19 cellular contexts compared by ENCODE assay signal in genomic region chr22:49312601-49313000, GRCh38.
DNase-seq lines count a peak whose midpoint lies in the region; ATAC-seq and TF ChIP-seq lines count a peak whose summit lies in the region.
"Had no signal": no experiment of that assay in that cellular context is flagged by ENCODE, and none has a peak within 500 bp of the region (broad histone marks: within the 10 kb centered on the region; RNA-seq: fewer than 3 reads in every experiment).

No MANE protein-coding gene starts in this region.

- H3K27ac ChIP-seq in endodermal cell (ENCODE audit: low read depth, low read length) (no peak overlapping the region), osteoblast (ENCODE audit: low read depth, low read length) (no peak overlapping the region), testis (no peak overlapping the region)
- H3K27ac ChIP-seq: 22Rv1, A549, C4-2B, HL-60 had no signal

- H3K4me3 Mint-ChIP-seq in activated CD8-positive, alpha-beta memory T cell treated with anti-CD3 and anti-CD28 coated beads, Interleukin-2, amount 10 ng/mL, durations not matched to agents 7 days and 5 days, result no peak overlapping the region
- H3K4me3 Mint-ChIP-seq in endodermal cell (no peak overlapping the region), chondrocyte (ENCODE audit: unreplicated experiment) (no peak overlapping the region)
- H3K4me3 Mint-ChIP-seq: CD4-positive, alpha-beta T cell; GM23338 had no signal

- H3K9me3 ChIP-seq in endodermal cell (ENCODE audit: control insufficient read depth, low read length), result no peaks in the 10 kb centered on the region
- H3K9me3 ChIP-seq in osteoblast (ENCODE audit: low read depth, low read length), result no peaks in the 10 kb centered on the region
- H3K9me3 ChIP-seq in testis, result no peaks in the 10 kb centered on the region
- H3K9me3 ChIP-seq: A549 had no signal

- H3K9ac ChIP-seq in endodermal cell (ENCODE audit: extremely low read depth, low read length, poor library complexity, severe bottlenecking), result no peak overlapping the region

- H2AFZ ChIP-seq in osteoblast (ENCODE audit: low read length), result no peak overlapping the region
- H2AFZ ChIP-seq: GM23338 had no signal

- H3K36me3 ChIP-seq in endodermal cell (ENCODE audit: control insufficient read depth, insufficient read depth, low read length) (no peaks in the 10 kb centered on the region), osteoblast (ENCODE audit: insufficient read depth, low read length) (no peaks in the 10 kb centered on the region), testis (ENCODE audit: low read depth, missing control alignments) (no peaks in the 10 kb centered on the region)

- no peaks in the 10 kb centered on the region for H3K4me1 ChIP-seq in endodermal cell (ENCODE audit: control insufficient read depth, insufficient read depth, low read length)
- H3K4me1 ChIP-seq in osteoblast (ENCODE audit: insufficient read depth, low read length), result no peaks in the 10 kb centered on the region
- no peaks in the 10 kb centered on the region for H3K4me1 ChIP-seq in testis
- H3K4me1 ChIP-seq: A549 had no signal

- 75 to 100% methylated on average over 1 to 2 of the region's 2 CpGs for WGBS in endodermal cell (ENCODE audit: insufficient coverage in 1 of 2, insufficient read length in 1 of 2), 2 experiments
- WGBS in testis, 2 donors, result 57 to 78% methylated on average over 2 of the region's 2 CpGs

- no peak overlapping the region for H3K4me2 ChIP-seq in osteoblast (ENCODE audit: insufficient read depth, low read length)
- H3K4me2 ChIP-seq: A549, GM23338 had no signal

- DNase-seq in activated CD8-positive, alpha-beta memory T cell treated with anti-CD3 and anti-CD28 coated beads, Interleukin-2, amount 10 ng/mL, durations not matched to agents 7 days and 5 days, result peak; percentile 27
- DNase-seq in activated CD8-positive, alpha-beta memory T cell treated with anti-CD3 and anti-CD28 coated beads for 24 hours, result no peak
- peak; percentile 3 for DNase-seq in endodermal cell
- peak; percentile 36 for DNase-seq in osteoblast (ENCODE audit: insufficient read length, low spot score, missing footprints)
- peak; percentile 1 for DNase-seq in ureter (ENCODE audit: low spot score)
- DNase-seq in chondrocyte (ENCODE audit: low spot score), result no peak
- DNase-seq in NCI-H774 (lab: John Stamatoyannopoulos, UW), result no peak
- no peak for DNase-seq in testis
- DNase-seq: AML-193; CD4-positive, alpha-beta T cell; DMS153; DMS79 treated with DMSO at 0.1 percent for 48 hours; GF-D8; HCEC 1CT had no signal

- H3K27me3 ChIP-seq in endodermal cell (ENCODE audit: control insufficient read depth, insufficient read depth, low read length, poor library complexity, severe bottlenecking) (no peaks in the 10 kb centered on the region), osteoblast (ENCODE audit: insufficient read depth, low read length) (no peaks in the 10 kb centered on the region), testis (no peaks in the 10 kb centered on the region)

- TF ChIP-seq CTCF in endodermal cell (conservative IDR thresholded peaks at IDR 0.05) (no peak), osteoblast (IDR thresholded peaks at IDR 0.05; ENCODE audit: extremely low read depth, low read depth, low read length) (no peak), chondrocyte (IDR thresholded peaks at IDR 0.05) (no peak), testis (IDR thresholded peaks at IDR 0.05) (no peak)

- no peak overlapping the region for H3K4me3 ChIP-seq in endodermal cell (ENCODE audit: low read length)
- no peak overlapping the region for H3K4me3 ChIP-seq in osteoblast (ENCODE audit: insufficient read depth, low read length)
- no peak overlapping the region for H3K4me3 ChIP-seq in testis
- H3K4me3 ChIP-seq: A549, GM23338 had no signal

- no peak for ATAC-seq in activated CD8-positive, alpha-beta memory T cell treated with anti-CD3 and anti-CD28 coated beads, Interleukin-2, amount 10 ng/mL, durations not matched to agents 7 days and 5 days
- ATAC-seq: A549, GM23338 had no signal

- no peaks in the 10 kb centered on the region for H3K79me2 ChIP-seq in osteoblast (ENCODE audit: insufficient read depth, low read length)

- TF ChIP-seq POLR2A in testis (IDR thresholded peaks at IDR 0.05), result no peak

- H3K27me3 Mint-ChIP-seq in activated CD8-positive, alpha-beta memory T cell treated with anti-CD3 and anti-CD28 coated beads, Interleukin-2, amount 10 ng/mL, durations not matched to agents 7 days and 5 days, result peaks cover 31% of the 10 kb centered on the region
- peaks cover 2% of the 10 kb centered on the region for H3K27me3 Mint-ChIP-seq in endodermal cell (ENCODE audit: insufficient read depth)
- peaks cover 67% of the 10 kb centered on the region for H3K27me3 Mint-ChIP-seq in chondrocyte (ENCODE audit: low read depth)

- H3K27ac Mint-ChIP-seq in activated CD8-positive, alpha-beta memory T cell treated with anti-CD3 and anti-CD28 coated beads, Interleukin-2, amount 10 ng/mL, durations not matched to agents 7 days and 5 days, result no peak overlapping the region
- H3K27ac Mint-ChIP-seq in endodermal cell (no peak overlapping the region), chondrocyte (ENCODE audit: unreplicated experiment) (no peak overlapping the region)
- H3K27ac Mint-ChIP-seq: CD4-positive, alpha-beta T cell; GM23338 had no signal

- H4K20me1 ChIP-seq in osteoblast (ENCODE audit: insufficient read depth, low read length), result no peaks in the 10 kb centered on the region

- intact Hi-C loops in testis (cut with DNase I; ENCODE audit: low total_unique reads), result no loop called here

- CTCF ChIA-PET in activated CD8-positive, alpha-beta memory T cell treated with anti-CD3 and anti-CD28 coated beads, Interleukin-2, amount 10 ng/mL, durations not matched to agents 7 days and 5 days (lab: Charles Lee), result no interaction called here

- no peaks in the 10 kb centered on the region for H3K9me3 Mint-ChIP-seq in activated CD8-positive, alpha-beta memory T cell treated with anti-CD3 and anti-CD28 coated beads, Interleukin-2, amount 10 ng/mL, durations not matched to agents 7 days and 5 days (ENCODE audit: low read depth)
- H3K9me3 Mint-ChIP-seq in endodermal cell (no peaks in the 10 kb centered on the region), chondrocyte (ENCODE audit: low read depth) (no peaks in the 10 kb centered on the region)
- H3K9me3 Mint-ChIP-seq: CD4-positive, alpha-beta T cell; GM23338 had no signal

- no peaks in the 10 kb centered on the region for H3K36me3 Mint-ChIP-seq in activated CD8-positive, alpha-beta memory T cell treated with anti-CD3 and anti-CD28 coated beads, Interleukin-2, amount 10 ng/mL, durations not matched to agents 7 days and 5 days
- H3K36me3 Mint-ChIP-seq in endodermal cell (ENCODE audit: low read depth), result no peaks in the 10 kb centered on the region
- no peaks in the 10 kb centered on the region for H3K36me3 Mint-ChIP-seq in chondrocyte (ENCODE audit: low read depth)

- H3K4me1 Mint-ChIP-seq in activated CD8-positive, alpha-beta memory T cell treated with anti-CD3 and anti-CD28 coated beads, Interleukin-2, amount 10 ng/mL, durations not matched to agents 7 days and 5 days, result no peaks in the 10 kb centered on the region
- H3K4me1 Mint-ChIP-seq in endodermal cell (no peaks in the 10 kb centered on the region), chondrocyte (ENCODE audit: low read depth) (no peaks in the 10 kb centered on the region)
- H3K4me1 Mint-ChIP-seq: GM23338 had no signal

Comparison
In these comparisons a context has a peak if more than half of its experiments do, and no peak if none do; other contexts are left out.
1. DNase-seq: peak in activated CD8-positive, alpha-beta memory T cell treated with anti-CD3 and anti-CD28 coated beads, Interleukin-2, amount 10 ng/mL, durations not matched to agents 7 days and 5 days (single experiment), endodermal cell (single experiment), osteoblast (single experiment) and ureter (single experiment); none in activated CD8-positive, alpha-beta memory T cell treated with anti-CD3 and anti-CD28 coated beads for 24 hours (single experiment), chondrocyte (single experiment), NCI-H774 (single experiment) and testis (single experiment).